Comparison of ENCODE assay signal across 15 cellular contexts in the genomic region with DNA sequence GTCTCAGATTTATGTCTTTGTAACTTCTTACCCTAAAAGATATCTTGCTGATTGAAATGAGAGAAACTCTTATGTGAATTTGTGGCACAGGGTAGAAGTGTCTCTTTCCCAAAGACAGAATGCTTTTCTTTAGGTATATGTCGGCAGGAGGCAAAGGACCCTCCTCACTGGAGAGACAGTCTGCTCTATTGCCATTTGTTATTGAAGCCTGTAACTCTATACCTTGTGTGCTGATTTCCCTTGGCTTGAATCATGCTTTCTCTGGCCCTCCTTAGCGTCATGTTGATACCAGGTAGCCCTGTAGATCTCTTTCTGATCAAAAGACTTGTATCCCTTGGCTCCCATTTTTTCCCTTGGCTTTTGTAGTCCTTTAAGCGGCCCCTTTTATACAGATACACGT.
"Had no signal": no experiment of that assay in that cellular context is flagged by ENCODE, and none has a peak within 500 bp of the region (broad histone marks: within the 10 kb centered on the region; RNA-seq: fewer than 3 reads in every experiment).

No MANE protein-coding gene starts in this region.

- H3K27me3 ChIP-seq: heart right ventricle, right atrium auricular region, sigmoid colon, stomach had no signal

- H3K36me3 Mint-ChIP-seq: naive thymus-derived CD4-positive, alpha-beta T cell had no signal

- H3K27me3 Mint-ChIP-seq: naive thymus-derived CD4-positive, alpha-beta T cell had no signal

- H3K27ac ChIP-seq: heart right ventricle, ovary, right atrium auricular region, sigmoid colon, skin epidermis, stomach, thoracic aorta had no signal

- DNase-seq: effector memory CD4-positive, alpha-beta T cell; heart right ventricle; hypothalamus; naive thymus-derived CD4-positive, alpha-beta T cell; nucleus accumbens; ovary; sigmoid colon; stimulated activated naive CD4-positive, alpha-beta T cell; stomach; substantia nigra; trophoblast cell had no signal

- H3K4me3 ChIP-seq: heart right ventricle, ovary, right atrium auricular region, sigmoid colon, skin epidermis, stomach, thoracic aorta had no signal

- H3K4me1 ChIP-seq: heart right ventricle, right atrium auricular region, sigmoid colon, stomach had no signal

- H3K4me3 Mint-ChIP-seq: naive thymus-derived CD4-positive, alpha-beta T cell had no signal

- ATAC-seq: esophagus mucosa; heart right ventricle; naive thymus-derived CD4-positive, alpha-beta T cell had no signal

- H3K36me3 ChIP-seq: heart right ventricle, ovary, right atrium auricular region, sigmoid colon, stomach, thoracic aorta had no signal

- H3K27ac Mint-ChIP-seq: naive thymus-derived CD4-positive, alpha-beta T cell had no signal

- H3K4me1 Mint-ChIP-seq: naive thymus-derived CD4-positive, alpha-beta T cell had no signal

- H3K9me3 ChIP-seq: heart right ventricle, ovary, right atrium auricular region, sigmoid colon, thoracic aorta had no signal
